Comparison of ENCODE assay signal across 8 cellular contexts in the genomic region with DNA sequence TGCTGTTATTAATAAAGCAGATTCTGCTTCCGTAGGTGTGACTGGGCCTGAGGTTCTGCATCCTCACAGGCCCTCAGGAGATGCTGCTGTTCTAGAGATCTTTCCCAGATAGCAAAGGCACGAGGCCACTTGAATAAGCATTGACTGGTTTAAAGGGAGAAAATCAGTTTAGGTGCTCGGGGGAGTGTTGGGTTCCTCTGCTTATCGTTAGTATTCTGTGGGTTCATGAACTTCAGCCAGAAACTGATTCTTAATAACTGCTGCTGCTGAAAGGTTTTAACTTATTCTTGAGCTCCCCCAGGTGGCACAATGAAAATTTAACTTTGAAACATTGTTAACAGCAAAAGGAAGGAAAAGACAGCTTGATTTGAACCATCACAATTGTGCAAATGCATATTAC. TPM values are rescaled to one million over a fixed set of nuclear protein-coding genes. Genes with fewer than 3 reads are reported as not detected.
A peak's percentile ranks its signal among the peaks of the same experiment; 100 is the strongest.
DNase-seq lines count a peak whose midpoint lies in the region; ATAC-seq and TF ChIP-seq lines count a peak whose summit lies in the region.

No MANE protein-coding gene starts in this region.

- no peak for TF ChIP-seq POLR2A in heart left ventricle (IDR thresholded peaks at IDR 0.05)

- intact Hi-C loops in heart left ventricle (cut with DNase I) (loop anchor here in 2 of 10 donors (5.0 kb wide), 1 partner anchor 312 kb away; no protein-coding TSS in a partner anchor), Right ventricle myocardium inferior (cut with DNase I) (no loop called here)

- H3K27me3 Mint-ChIP-seq in endodermal cell (ENCODE audit: insufficient read depth) (no peaks in the 10 kb centered on the region), type B pancreatic cell (no peaks in the 10 kb centered on the region)

- H3K36me3 Mint-ChIP-seq in endodermal cell (ENCODE audit: low read depth) (peaks cover 20% of the 10 kb centered on the region), type B pancreatic cell (no peaks in the 10 kb centered on the region)

- H3K4me1 Mint-ChIP-seq in endodermal cell (no peaks in the 10 kb centered on the region), type B pancreatic cell (ENCODE audit: unreplicated experiment) (peaks cover 21% of the 10 kb centered on the region)

- H3K27ac Mint-ChIP-seq in endodermal cell, result no peak overlapping the region
- no peak overlapping the region for H3K27ac Mint-ChIP-seq in type B pancreatic cell

- H3K4me1 ChIP-seq in heart left ventricle (peaks cover 0 to 26% (median 14%) of the 10 kb centered on the region in 12 donors), endodermal cell (ENCODE audit: control insufficient read depth, insufficient read depth, low read length) (no peaks in the 10 kb centered on the region)

- DNase-seq in heart left ventricle, result no peak
- DNase-seq in Right ventricle myocardium inferior (ENCODE audit: missing footprints), result no peak
- DNase-seq in NCI-H69 (lab: John Stamatoyannopoulos, UW), result peak; percentile 14
- DNase-seq in endodermal cell, result no peak
- DNase-seq in type B pancreatic cell (ENCODE audit: extremely low spot score, unreplicated experiment), result no peak
- DNase-seq in germinal center (ENCODE audit: low spot score), result no peak

- H3K36me3 ChIP-seq in heart left ventricle (peaks cover 0 to 75% (median 30%) of the 10 kb centered on the region in 9 donors), endodermal cell (ENCODE audit: control insufficient read depth, insufficient read depth, low read length) (peaks cover 45% of the 10 kb centered on the region)

- TF ChIP-seq CTCF in heart left ventricle (IDR thresholded peaks at IDR 0.05), result peak in 9 of 12 donors; percentile 23 to 43 (median 30)
- peak; percentile 60 for TF ChIP-seq CTCF in endodermal cell (conservative IDR thresholded peaks at IDR 0.05)
- TF ChIP-seq CTCF in type B pancreatic cell (conservative IDR thresholded peaks at IDR 0.05), result peak; percentile 60

- H3K9me3 ChIP-seq in heart left ventricle, result no peaks in the 10 kb centered on the region
- no peaks in the 10 kb centered on the region for H3K9me3 ChIP-seq in endodermal cell (ENCODE audit: control insufficient read depth, low read length)

- H3K4me3 Mint-ChIP-seq in endodermal cell, result no peak overlapping the region
- H3K4me3 Mint-ChIP-seq in type B pancreatic cell, result no peak overlapping the region

- no peaks in the 10 kb centered on the region for H3K27me3 ChIP-seq in heart left ventricle
- H3K27me3 ChIP-seq in endodermal cell (ENCODE audit: control insufficient read depth, insufficient read depth, low read length, poor library complexity, severe bottlenecking), result no peaks in the 10 kb centered on the region

- WGBS in heart left ventricle, 4 donors, result 32 to 47% (median 41%) methylated on average over 4 of the region's 4 CpGs
- WGBS in endodermal cell (ENCODE audit: insufficient coverage in 1 of 2, insufficient read length in 1 of 2), 2 experiments, result 83 to 87% methylated on average over 2 to 4 of the region's 4 CpGs

- H3K27ac ChIP-seq in heart left ventricle (no peak overlapping the region), endodermal cell (ENCODE audit: low read depth, low read length) (no peak overlapping the region)

- no peak overlapping the region for H3K4me3 ChIP-seq in heart left ventricle
- H3K4me3 ChIP-seq in endodermal cell (ENCODE audit: low read length), result no peak overlapping the region

- no peak overlapping the region for H3K9ac ChIP-seq in endodermal cell (ENCODE audit: extremely low read depth, low read length, poor library complexity, severe bottlenecking)

- H3K9me3 Mint-ChIP-seq in endodermal cell (no peaks in the 10 kb centered on the region), type B pancreatic cell (no peaks in the 10 kb centered on the region)

- no peak for ATAC-seq in heart left ventricle
- no peak for ATAC-seq in Right ventricle myocardium inferior
- no peak for ATAC-seq in activated CD4-positive, CD25-positive, alpha-beta regulatory T cell treated with anti-CD3 and anti-CD28 coated beads, Interleukin-2, amount 50 U/mL, for 24 hours
- no peak for ATAC-seq in HG03565 (IDR thresholded peaks at IDR 0.05; ENCODE audit: unreplicated experiment)

RNA-seq across cellular contexts. Expression of a gene that starts 56.9 kb away (rescaled TPM):
- total RNA-seq in heart left ventricle (10 to 100 TPM; 40.5 to 84.8 (median 51.2) TPM), Right ventricle myocardium inferior (44.7 TPM), endodermal cell (10 to 100 TPM; 35.8 to 45.7 TPM), type B pancreatic cell (ENCODE audit: low replicate concordance) (26.1 and 38.7 TPM in 2 replicates)
- polyA plus RNA-seq in heart left ventricle, result 10 to 100 TPM; 11.8 to 37.2 TPM
- 46.1 TPM for polyA plus RNA-seq in endodermal cell (2013, experiment 1 of 2)
- 43.2 TPM for polyA plus RNA-seq in endodermal cell (2013, experiment 2 of 2)
